1 cellular context compared by ENCODE assay signal in the genomic region with DNA sequence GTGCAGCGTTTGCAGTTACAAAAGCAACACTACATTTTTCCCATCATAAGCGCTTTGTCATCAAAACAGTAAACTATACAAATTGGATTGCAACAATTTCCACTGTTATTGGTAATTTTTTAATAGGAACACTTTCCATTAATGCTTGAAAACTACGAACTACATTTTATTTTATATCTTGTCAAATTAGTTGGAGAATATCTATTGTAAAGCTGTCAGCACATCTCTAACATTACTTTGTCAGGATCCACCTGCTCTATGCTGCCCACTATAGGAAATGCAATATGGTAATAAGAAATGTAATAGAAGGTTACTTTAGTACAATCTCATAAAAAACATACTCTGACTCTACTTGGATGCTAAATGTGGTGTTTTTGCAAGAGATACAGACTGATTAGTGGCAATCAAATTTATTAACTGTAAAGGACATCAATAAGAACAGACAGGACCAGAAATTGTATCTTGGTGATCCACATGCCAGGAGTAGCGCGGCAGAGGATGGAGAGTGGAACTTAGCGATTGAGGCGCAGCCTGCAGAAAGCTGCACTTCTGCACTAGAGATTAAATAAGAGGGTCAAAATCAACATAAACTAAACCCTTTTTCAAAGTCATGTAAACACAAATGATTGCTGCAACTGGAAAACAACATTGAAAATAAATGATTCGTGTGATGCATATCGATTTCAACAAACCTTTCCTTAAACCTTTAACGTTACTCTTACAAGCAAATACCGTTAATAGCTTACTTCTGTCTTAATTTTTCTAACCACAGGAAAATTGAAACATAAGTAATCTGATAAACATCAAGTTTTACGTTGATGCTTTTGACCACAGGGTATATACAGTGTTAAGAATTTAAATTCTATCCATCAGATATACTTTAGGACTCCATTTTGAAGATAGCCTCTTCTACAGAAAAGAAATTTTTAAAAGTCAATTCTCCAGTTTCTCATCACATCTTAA.
TF ChIP-seq lines count a peak whose summit lies in the region.

No MANE protein-coding gene starts in this region.

TF ChIP-seq in K562, 482 proteins besides CTCF, POLR2A, EP300 and RAD21 (continued from another document and continues in another):
- TF ChIP-seq, protein P1, sequence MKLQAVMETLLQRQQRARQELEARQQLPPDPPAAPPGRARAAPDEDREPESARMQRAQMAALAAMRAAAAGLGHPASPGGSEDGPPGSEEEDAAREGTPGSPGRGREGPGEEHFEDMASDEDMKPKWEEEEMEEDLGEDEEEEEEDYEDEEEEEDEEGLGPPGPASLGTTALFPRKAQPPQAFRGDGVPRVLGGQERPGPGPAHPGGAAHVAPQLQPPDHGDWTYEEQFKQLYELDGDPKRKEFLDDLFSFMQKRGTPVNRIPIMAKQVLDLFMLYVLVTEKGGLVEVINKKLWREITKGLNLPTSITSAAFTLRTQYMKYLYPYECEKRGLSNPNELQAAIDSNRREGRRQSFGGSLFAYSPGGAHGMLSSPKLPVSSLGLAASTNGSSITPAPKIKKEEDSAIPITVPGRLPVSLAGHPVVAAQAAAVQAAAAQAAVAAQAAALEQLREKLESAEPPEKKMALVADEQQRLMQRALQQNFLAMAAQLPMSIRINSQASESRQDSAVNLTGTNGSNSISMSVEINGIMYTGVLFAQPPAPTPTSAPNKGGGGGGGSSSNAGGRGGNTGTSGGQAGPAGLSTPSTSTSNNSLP (IDR thresholded peaks at IDR 0.05; ENCODE audit: borderline replicate concordance, low read depth, low read length) = peak; percentile 96
- peak; percentile 72 for TF ChIP-seq ZNF316 (IDR thresholded peaks at IDR 0.05)
- TF ChIP-seq TEAD4 (IDR thresholded peaks at IDR 0.05; ENCODE audit: low read length) = peak; percentile 44; the same call in 1 of the 2 replicates
- TF ChIP-seq TEAD4 (CRISPR knock-in tag; IDR thresholded peaks at IDR 0.05; ENCODE audit: borderline replicate concordance) = no peak
- TF ChIP-seq TCF3 (CRISPR knock-in tag; IDR thresholded peaks at IDR 0.05) = no peak
- TF ChIP-seq SIN3B (IDR thresholded peaks at IDR 0.05; ENCODE audit: low read depth) = 0 out of 2 replicates have a peak, but pooled peaks have one; percentile 7
- TF ChIP-seq, protein P2, sequence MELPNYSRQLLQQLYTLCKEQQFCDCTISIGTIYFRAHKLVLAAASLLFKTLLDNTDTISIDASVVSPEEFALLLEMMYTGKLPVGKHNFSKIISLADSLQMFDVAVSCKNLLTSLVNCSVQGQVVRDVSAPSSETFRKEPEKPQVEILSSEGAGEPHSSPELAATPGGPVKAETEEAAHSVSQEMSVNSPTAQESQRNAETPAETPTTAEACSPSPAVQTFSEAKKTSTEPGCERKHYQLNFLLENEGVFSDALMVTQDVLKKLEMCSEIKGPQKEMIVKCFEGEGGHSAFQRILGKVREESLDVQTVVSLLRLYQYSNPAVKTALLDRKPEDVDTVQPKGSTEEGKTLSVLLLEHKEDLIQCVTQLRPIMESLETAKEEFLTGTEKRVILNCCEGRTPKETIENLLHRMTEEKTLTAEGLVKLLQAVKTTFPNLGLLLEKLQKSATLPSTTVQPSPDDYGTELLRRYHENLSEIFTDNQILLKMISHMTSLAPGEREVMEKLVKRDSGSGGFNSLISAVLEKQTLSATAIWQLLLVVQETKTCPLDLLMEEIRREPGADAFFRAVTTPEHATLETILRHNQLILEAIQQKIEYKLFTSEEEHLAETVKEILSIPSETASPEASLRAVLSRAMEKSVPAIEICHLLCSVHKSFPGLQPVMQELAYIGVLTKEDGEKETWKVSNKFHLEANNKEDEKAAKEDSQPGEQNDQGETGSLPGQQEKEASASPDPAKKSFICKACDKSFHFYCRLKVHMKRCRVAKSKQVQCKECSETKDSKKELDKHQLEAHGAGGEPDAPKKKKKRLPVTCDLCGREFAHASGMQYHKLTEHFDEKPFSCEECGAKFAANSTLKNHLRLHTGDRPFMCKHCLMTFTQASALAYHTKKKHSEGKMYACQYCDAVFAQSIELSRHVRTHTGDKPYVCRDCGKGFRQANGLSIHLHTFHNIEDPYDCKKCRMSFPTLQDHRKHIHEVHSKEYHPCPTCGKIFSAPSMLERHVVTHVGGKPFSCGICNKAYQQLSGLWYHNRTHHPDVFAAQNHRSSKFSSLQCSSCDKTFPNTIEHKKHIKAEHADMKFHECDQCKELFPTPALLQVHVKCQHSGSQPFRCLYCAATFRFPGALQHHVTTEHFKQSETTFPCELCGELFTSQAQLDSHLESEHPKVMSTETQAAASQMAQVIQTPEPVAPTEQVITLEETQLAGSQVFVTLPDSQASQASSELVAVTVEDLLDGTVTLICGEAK (IDR thresholded peaks at IDR 0.05) = 0 out of 2 replicates have a peak, but pooled peaks have one; percentile 8
- TF ChIP-seq, protein P2 (CRISPR knock-in tag; IDR thresholded peaks at IDR 0.05) = no peak
- peak in 1 of 2 experiments; percentile 23; a peak in 2 of 4 replicates for TF ChIP-seq KDM1A (IDR thresholded peaks at IDR 0.05)
- TF ChIP-seq TBP (optimal IDR thresholded peaks at IDR 0.05; ENCODE audit: low read depth, low read length) = no peak
- TF ChIP-seq MEIS2 (IDR thresholded peaks at IDR 0.05; ENCODE audit: partially characterized antibody) = peak; percentile 92
- TF ChIP-seq GABPB2 (CRISPR knock-in tag; conservative IDR thresholded peaks at IDR 0.05) = no peak
- TF ChIP-seq, protein P3, sequence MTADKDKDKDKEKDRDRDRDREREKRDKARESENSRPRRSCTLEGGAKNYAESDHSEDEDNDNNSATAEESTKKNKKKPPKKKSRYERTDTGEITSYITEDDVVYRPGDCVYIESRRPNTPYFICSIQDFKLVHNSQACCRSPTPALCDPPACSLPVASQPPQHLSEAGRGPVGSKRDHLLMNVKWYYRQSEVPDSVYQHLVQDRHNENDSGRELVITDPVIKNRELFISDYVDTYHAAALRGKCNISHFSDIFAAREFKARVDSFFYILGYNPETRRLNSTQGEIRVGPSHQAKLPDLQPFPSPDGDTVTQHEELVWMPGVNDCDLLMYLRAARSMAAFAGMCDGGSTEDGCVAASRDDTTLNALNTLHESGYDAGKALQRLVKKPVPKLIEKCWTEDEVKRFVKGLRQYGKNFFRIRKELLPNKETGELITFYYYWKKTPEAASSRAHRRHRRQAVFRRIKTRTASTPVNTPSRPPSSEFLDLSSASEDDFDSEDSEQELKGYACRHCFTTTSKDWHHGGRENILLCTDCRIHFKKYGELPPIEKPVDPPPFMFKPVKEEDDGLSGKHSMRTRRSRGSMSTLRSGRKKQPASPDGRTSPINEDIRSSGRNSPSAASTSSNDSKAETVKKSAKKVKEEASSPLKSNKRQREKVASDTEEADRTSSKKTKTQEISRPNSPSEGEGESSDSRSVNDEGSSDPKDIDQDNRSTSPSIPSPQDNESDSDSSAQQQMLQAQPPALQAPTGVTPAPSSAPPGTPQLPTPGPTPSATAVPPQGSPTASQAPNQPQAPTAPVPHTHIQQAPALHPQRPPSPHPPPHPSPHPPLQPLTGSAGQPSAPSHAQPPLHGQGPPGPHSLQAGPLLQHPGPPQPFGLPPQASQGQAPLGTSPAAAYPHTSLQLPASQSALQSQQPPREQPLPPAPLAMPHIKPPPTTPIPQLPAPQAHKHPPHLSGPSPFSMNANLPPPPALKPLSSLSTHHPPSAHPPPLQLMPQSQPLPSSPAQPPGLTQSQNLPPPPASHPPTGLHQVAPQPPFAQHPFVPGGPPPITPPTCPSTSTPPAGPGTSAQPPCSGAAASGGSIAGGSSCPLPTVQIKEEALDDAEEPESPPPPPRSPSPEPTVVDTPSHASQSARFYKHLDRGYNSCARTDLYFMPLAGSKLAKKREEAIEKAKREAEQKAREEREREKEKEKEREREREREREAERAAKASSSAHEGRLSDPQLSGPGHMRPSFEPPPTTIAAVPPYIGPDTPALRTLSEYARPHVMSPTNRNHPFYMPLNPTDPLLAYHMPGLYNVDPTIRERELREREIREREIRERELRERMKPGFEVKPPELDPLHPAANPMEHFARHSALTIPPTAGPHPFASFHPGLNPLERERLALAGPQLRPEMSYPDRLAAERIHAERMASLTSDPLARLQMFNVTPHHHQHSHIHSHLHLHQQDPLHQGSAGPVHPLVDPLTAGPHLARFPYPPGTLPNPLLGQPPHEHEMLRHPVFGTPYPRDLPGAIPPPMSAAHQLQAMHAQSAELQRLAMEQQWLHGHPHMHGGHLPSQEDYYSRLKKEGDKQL (CRISPR knock-in tag; IDR thresholded peaks at IDR 0.05; ENCODE audit: borderline replicate concordance) = no peak
- TF ChIP-seq, protein P4, sequence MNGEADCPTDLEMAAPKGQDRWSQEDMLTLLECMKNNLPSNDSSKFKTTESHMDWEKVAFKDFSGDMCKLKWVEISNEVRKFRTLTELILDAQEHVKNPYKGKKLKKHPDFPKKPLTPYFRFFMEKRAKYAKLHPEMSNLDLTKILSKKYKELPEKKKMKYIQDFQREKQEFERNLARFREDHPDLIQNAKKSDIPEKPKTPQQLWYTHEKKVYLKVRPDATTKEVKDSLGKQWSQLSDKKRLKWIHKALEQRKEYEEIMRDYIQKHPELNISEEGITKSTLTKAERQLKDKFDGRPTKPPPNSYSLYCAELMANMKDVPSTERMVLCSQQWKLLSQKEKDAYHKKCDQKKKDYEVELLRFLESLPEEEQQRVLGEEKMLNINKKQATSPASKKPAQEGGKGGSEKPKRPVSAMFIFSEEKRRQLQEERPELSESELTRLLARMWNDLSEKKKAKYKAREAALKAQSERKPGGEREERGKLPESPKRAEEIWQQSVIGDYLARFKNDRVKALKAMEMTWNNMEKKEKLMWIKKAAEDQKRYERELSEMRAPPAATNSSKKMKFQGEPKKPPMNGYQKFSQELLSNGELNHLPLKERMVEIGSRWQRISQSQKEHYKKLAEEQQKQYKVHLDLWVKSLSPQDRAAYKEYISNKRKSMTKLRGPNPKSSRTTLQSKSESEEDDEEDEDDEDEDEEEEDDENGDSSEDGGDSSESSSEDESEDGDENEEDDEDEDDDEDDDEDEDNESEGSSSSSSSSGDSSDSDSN (IDR thresholded peaks at IDR 0.05; ENCODE audit: borderline replicate concordance in 1 of 2, low read depth in 2 of 2, low read length in 2 of 2) = 0 out of 4 replicates have a peak, but pooled peaks of 1 of the 2 experiments have one; percentile 34
- TF ChIP-seq HMG20B (CRISPR knock-in tag; IDR thresholded peaks at IDR 0.05) = no peak
- peak; percentile 65 for TF ChIP-seq SP1 (CRISPR knock-in tag; IDR thresholded peaks at IDR 0.05)
- no peak for TF ChIP-seq TRIM28 (IDR thresholded peaks at IDR 0.05)
- TF ChIP-seq SMARCA4 (IDR thresholded peaks at IDR 0.05) = peak; percentile 87
- 0 out of 4 replicates have a peak, but pooled peaks of 1 of the 2 experiments have one; percentile 7 for TF ChIP-seq FOXK2 (conservative IDR thresholded peaks at IDR 0.05 in 1 of 2, IDR thresholded peaks at IDR 0.05 in 1 of 2; ENCODE audit: low read depth in 2 of 2)
- TF ChIP-seq, protein P5, sequence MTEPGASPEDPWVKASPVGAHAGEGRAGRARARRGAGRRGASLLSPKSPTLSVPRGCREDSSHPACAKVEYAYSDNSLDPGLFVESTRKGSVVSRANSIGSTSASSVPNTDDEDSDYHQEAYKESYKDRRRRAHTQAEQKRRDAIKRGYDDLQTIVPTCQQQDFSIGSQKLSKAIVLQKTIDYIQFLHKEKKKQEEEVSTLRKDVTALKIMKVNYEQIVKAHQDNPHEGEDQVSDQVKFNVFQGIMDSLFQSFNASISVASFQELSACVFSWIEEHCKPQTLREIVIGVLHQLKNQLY (CRISPR knock-in tag; conservative IDR thresholded peaks at IDR 0.05) = no peak
- no peak for TF ChIP-seq POU5F1 (IDR thresholded peaks at IDR 0.05; ENCODE audit: borderline replicate concordance, low read depth, low read length, partially characterized antibody)
- peak; percentile 50; the same call in 1 of the 2 replicates for TF ChIP-seq CTBP1 (IDR thresholded peaks at IDR 0.05; ENCODE audit: borderline replicate concordance)
- TF ChIP-seq, protein P6, sequence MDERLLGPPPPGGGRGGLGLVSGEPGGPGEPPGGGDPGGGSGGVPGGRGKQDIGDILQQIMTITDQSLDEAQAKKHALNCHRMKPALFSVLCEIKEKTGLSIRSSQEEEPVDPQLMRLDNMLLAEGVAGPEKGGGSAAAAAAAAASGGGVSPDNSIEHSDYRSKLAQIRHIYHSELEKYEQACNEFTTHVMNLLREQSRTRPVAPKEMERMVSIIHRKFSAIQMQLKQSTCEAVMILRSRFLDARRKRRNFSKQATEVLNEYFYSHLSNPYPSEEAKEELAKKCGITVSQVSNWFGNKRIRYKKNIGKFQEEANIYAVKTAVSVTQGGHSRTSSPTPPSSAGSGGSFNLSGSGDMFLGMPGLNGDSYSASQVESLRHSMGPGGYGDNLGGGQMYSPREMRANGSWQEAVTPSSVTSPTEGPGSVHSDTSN (CRISPR knock-in tag; IDR thresholded peaks at IDR 0.05; ENCODE audit: low read depth) = no peak
- TF ChIP-seq, protein P6 (tag; conservative IDR thresholded peaks at IDR 0.05; ENCODE audit: low read depth) = peak; percentile 86
- TF ChIP-seq SRSF7 (optimal IDR thresholded peaks at IDR 0.05; ENCODE audit: low read depth, low read length) = no peak
- 0 out of 4 replicates have a peak, but pooled peaks of 1 of the 2 experiments have one; percentile 10 for TF ChIP-seq SRF (CRISPR knock-in tag; IDR thresholded peaks at IDR 0.05)
- no peak for TF ChIP-seq HEY1 (CRISPR knock-in tag; IDR thresholded peaks at IDR 0.05; ENCODE audit: borderline replicate concordance)
- TF ChIP-seq KDM2B (CRISPR knock-in tag; IDR thresholded peaks at IDR 0.05) = no peak
- no peak for TF ChIP-seq BRD4 (IDR thresholded peaks at IDR 0.05)
